17 cellular contexts compared by ENCODE assay signal in genomic region chr5:163658702-163659567, GRCh38.
A peak's percentile ranks its signal among the peaks of the same experiment; 100 is the strongest.
DNase-seq lines count a peak whose midpoint lies in the region; ATAC-seq and TF ChIP-seq lines count a peak whose summit lies in the region.
"Had no signal": no experiment of that assay in that cellular context is flagged by ENCODE, and none has a peak within 500 bp of the region (broad histone marks: within the 10 kb centered on the region; RNA-seq: fewer than 3 reads in every experiment).

No MANE protein-coding gene starts in this region.

- DNase-seq in NCI-H1092 treated with DMSO at 0.1 percent for 48 hours (lab: John Stamatoyannopoulos, UW): peak; percentile 6
- no peak for DNase-seq in NCI-H1092 (lab: John Stamatoyannopoulos, UW)
- peak; percentile 92 for DNase-seq in NCI-H748 (lab: John Stamatoyannopoulos, UW; ENCODE audit: unreplicated experiment)
- DNase-seq in dedifferentiated amniotic fluid mesenchymal stem cell (ENCODE audit: extremely low spot score): peak; percentile 36
- DNase-seq in upper lobe of left lung: no peak
- DNase-seq in Ammon's horn (ENCODE audit: low spot score): no peak
- DNase-seq in activated effector memory CD4-positive, alpha-beta T cell treated with anti-CD3 and anti-CD28 coated beads, Interleukin-2, amount 50 U/mL, for 16 hours: no peak
- DNase-seq: activated naive CD8-positive, alpha-beta T cell treated with anti-CD3 and anti-CD28 coated beads for 36 hours; GOT3; NCI-H1930; right lobe of liver; T1000 had no signal

- TF ChIP-seq EP300 in upper lobe of left lung (IDR thresholded peaks at IDR 0.05): no peak

- no peak for ATAC-seq in upper lobe of left lung (ENCODE audit: low FRiP score in 2 of 2)
- no peak for ATAC-seq in GM18498 (IDR thresholded peaks at IDR 0.05; ENCODE audit: unreplicated experiment)
- ATAC-seq: Panc1; right lobe of liver; stimulated activated effector memory CD8-positive, alpha-beta T cell treated with anti-CD3 and anti-CD28 coated beads, Interleukin-12 subunit alpha, Interleukin-12 subunit beta, amount 100 ng/mL, for 72 hours had no signal

- WGBS in upper lobe of left lung, 2 donors: 65 to 75% methylated on average over 7 of the region's 7 CpGs

- H3K27ac ChIP-seq in upper lobe of left lung: no peak overlapping the region
- H3K27ac ChIP-seq: 22Rv1, right lobe of liver, SK-N-MC had no signal

- H3K27me3 ChIP-seq in upper lobe of left lung: no peaks in the 10 kb centered on the region
- H3K27me3 ChIP-seq: right lobe of liver had no signal

- H3K4me3 ChIP-seq in upper lobe of left lung: no peak overlapping the region
- H3K4me3 ChIP-seq: right lobe of liver, SK-N-MC had no signal

- TF ChIP-seq POLR2A in upper lobe of left lung (IDR thresholded peaks at IDR 0.05): no peak

- no peak for TF ChIP-seq CTCF in upper lobe of left lung (IDR thresholded peaks at IDR 0.05)

- no peaks in the 10 kb centered on the region for H3K36me3 ChIP-seq in upper lobe of left lung
- H3K36me3 ChIP-seq: right lobe of liver had no signal

- peaks cover 0 to 2% (median 0%) of the 10 kb centered on the region in 4 donors for H3K9me3 ChIP-seq in upper lobe of left lung

- H3K4me1 ChIP-seq in upper lobe of left lung: no peaks in the 10 kb centered on the region
- H3K4me1 ChIP-seq: right lobe of liver had no signal

Comparison
In these comparisons a context has a peak if more than half of its experiments do, and no peak if none do; other contexts are left out.
1. DNase-seq: peak in NCI-H1092 treated with DMSO at 0.1 percent for 48 hours (single experiment), NCI-H748 (single experiment) and dedifferentiated amniotic fluid mesenchymal stem cell (single experiment); none in NCI-H1092 (single experiment), upper lobe of left lung (0 of 2), Ammon's horn (single experiment) and activated effector memory CD4-positive, alpha-beta T cell treated with anti-CD3 and anti-CD28 coated beads, Interleukin-2, amount 50 U/mL, for 16 hours (single experiment).